In the genomic region with DNA sequence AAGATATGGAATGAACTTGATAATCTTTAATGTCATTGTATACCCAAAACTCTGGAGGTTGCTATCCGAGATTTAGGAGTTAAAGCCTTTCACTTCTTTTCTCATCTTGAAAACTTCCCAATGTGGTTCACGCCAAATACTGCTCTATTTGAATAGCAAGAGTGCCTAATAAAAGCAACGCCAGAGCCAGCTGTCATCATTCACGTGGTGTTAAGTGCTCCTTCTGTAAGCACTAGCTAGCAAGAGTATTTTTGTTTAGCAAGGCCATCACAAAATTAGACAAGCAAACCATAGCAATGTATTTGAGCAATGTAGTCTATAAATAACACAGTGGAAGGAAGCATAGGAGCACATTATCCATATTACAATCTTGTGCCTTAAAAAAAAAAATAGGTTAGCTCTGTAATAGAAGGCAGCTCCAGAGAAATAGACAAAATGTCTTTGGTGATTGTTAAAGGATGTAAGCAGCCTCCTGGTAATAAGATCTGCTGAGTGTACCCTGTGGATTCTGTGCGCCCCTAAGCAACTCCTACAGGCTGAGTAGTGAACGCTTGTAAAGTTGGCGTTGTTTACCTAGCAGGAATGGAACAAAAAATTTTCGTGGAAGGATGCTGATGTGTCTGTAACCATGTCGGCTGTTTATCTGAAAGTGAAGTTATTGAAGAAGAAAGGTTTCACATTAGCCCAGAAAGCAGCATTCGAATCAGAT, we compare ENCODE assay signal across 17 cellular contexts.
DNase-seq lines count a peak whose midpoint lies in the region; ATAC-seq and TF ChIP-seq lines count a peak whose summit lies in the region.
"Had no signal": no experiment of that assay in that cellular context is flagged by ENCODE, and none has a peak within 500 bp of the region (broad histone marks: within the 10 kb centered on the region; RNA-seq: fewer than 3 reads in every experiment).

No MANE protein-coding gene starts in this region.

- H3K4me1 ChIP-seq in thyroid gland: peaks cover 0 to 13% of the 10 kb centered on the region in 2 donors
- H3K4me1 ChIP-seq: BLaER1 treated with 17β-estradiol and CSF1 and Interleukin-3, amounts not matched to agents 10 nM and 100 nM had no signal

- no peaks in the 10 kb centered on the region for H3K4me1 Mint-ChIP-seq in immature natural killer cell
- H3K4me1 Mint-ChIP-seq: activated CD4-positive, alpha-beta memory T cell treated with anti-CD3 and anti-CD28 coated beads, Interleukin-2, amount 10 ng/mL, durations not matched to agents 7 days and 5 days; activated naive CD4-positive, alpha-beta T cell treated with anti-CD3 and anti-CD28 coated beads, Interleukin-2, amount 50 U/mL, for 24 hours; T-cell had no signal

- WGBS in thyroid gland, 2 donors: 30 to 33% methylated on average over 10 of the region's 10 CpGs

- H3K9me3 Mint-ChIP-seq in immature natural killer cell: peaks cover 0 to 32% (median 10%) of the 10 kb centered on the region in 6 donors
- H3K9me3 Mint-ChIP-seq: activated naive CD4-positive, alpha-beta T cell treated with anti-CD3 and anti-CD28 coated beads, Interleukin-2, amount 50 U/mL, for 24 hours had no signal

- no peaks in the 10 kb centered on the region for H3K9me3 ChIP-seq in thyroid gland
- H3K9me3 ChIP-seq: BLaER1 treated with 17β-estradiol and CSF1 and Interleukin-3, amounts not matched to agents 10 nM and 100 nM had no signal

- H3K27ac Mint-ChIP-seq in immature natural killer cell: no peak overlapping the region
- H3K27ac Mint-ChIP-seq: activated CD4-positive, alpha-beta memory T cell treated with anti-CD3 and anti-CD28 coated beads, Interleukin-2, amount 10 ng/mL, durations not matched to agents 7 days and 5 days; activated naive CD4-positive, alpha-beta T cell treated with anti-CD3 and anti-CD28 coated beads, Interleukin-2, amount 50 U/mL, for 24 hours; T-cell had no signal

- DNase-seq in NCI-H524 (lab: John Stamatoyannopoulos, UW) (peak; percentile 2 to 47), NCI-H524 treated with DMSO at 0.1 percent for 48 hours (lab: John Stamatoyannopoulos, UW) (no peak), NCI-H345 treated with DMSO at 0.1 percent for 48 hours (lab: John Stamatoyannopoulos, UW; ENCODE audit: unreplicated experiment) (peak; percentile 38), left cardiac atrium (peak; percentile 26), thyroid gland (peak; percentile 55 to 58), immature natural killer cell (no peak), hepatic stellate cell (ENCODE audit: low spot score) (no peak)
- DNase-seq: activated CD4-positive, alpha-beta memory T cell treated with anti-CD3 and anti-CD28 coated beads, Interleukin-2, amount 10 ng/mL, durations not matched to agents 7 days and 5 days; activated T-cell treated with anti-CD3 and anti-CD28 coated beads, Interleukin-2, amount 50 U/mL, for 48 hours; NCI-H1930; nucleus accumbens; T-cell had no signal

- no peak overlapping the region for H3K4me3 ChIP-seq in thyroid gland (replicated peaks in 1 of 3)
- H3K4me3 ChIP-seq: BLaER1 treated with 17β-estradiol and CSF1 and Interleukin-3, amounts not matched to agents 10 nM and 100 nM; coronary artery had no signal

- TF ChIP-seq POLR2A in thyroid gland (IDR thresholded peaks at IDR 0.05): no peak

- H3K27me3 Mint-ChIP-seq in immature natural killer cell (ENCODE audit: low read depth in 3 of 3): no peaks in the 10 kb centered on the region
- H3K27me3 Mint-ChIP-seq: activated CD4-positive, alpha-beta memory T cell treated with anti-CD3 and anti-CD28 coated beads, Interleukin-2, amount 10 ng/mL, durations not matched to agents 7 days and 5 days; activated naive CD4-positive, alpha-beta T cell treated with anti-CD3 and anti-CD28 coated beads, Interleukin-2, amount 50 U/mL, for 24 hours; T-cell had no signal

- no peaks in the 10 kb centered on the region for H3K36me3 ChIP-seq in thyroid gland
- H3K36me3 ChIP-seq: BLaER1 treated with 17β-estradiol and CSF1 and Interleukin-3, amounts not matched to agents 10 nM and 100 nM had no signal

- no peaks in the 10 kb centered on the region for H3K36me3 Mint-ChIP-seq in immature natural killer cell
- H3K36me3 Mint-ChIP-seq: activated naive CD4-positive, alpha-beta T cell treated with anti-CD3 and anti-CD28 coated beads, Interleukin-2, amount 50 U/mL, for 24 hours; T-cell had no signal

- no peak for TF ChIP-seq CTCF in thyroid gland (IDR thresholded peaks at IDR 0.05)

- ATAC-seq in left cardiac atrium (peak; percentile 83 to 91), GM21737 (IDR thresholded peaks at IDR 0.05; ENCODE audit: unreplicated experiment) (no peak)
- ATAC-seq: left lobe of liver, T-cell had no signal

- no peaks in the 10 kb centered on the region for H3K27me3 ChIP-seq in thyroid gland
- H3K27me3 ChIP-seq: BLaER1 treated with 17β-estradiol and CSF1 and Interleukin-3, amounts not matched to agents 10 nM and 100 nM had no signal

- intact Hi-C loops in left cardiac atrium (cut with DNase I) (no loop called here), thyroid gland (cut with DNase I) (no loop called here)

- H3K27ac ChIP-seq in thyroid gland: no peak overlapping the region
- H3K27ac ChIP-seq: BLaER1 treated with 17β-estradiol and CSF1 and Interleukin-3, amounts not matched to agents 10 nM and 100 nM; coronary artery had no signal

- H3K4me3 Mint-ChIP-seq in immature natural killer cell: no peak overlapping the region
- H3K4me3 Mint-ChIP-seq: activated CD4-positive, alpha-beta memory T cell treated with anti-CD3 and anti-CD28 coated beads, Interleukin-2, amount 10 ng/mL, durations not matched to agents 7 days and 5 days; activated naive CD4-positive, alpha-beta T cell treated with anti-CD3 and anti-CD28 coated beads, Interleukin-2, amount 50 U/mL, for 24 hours; T-cell had no signal

Comparison
In these comparisons a context has a peak if more than half of its experiments do, and no peak if none do; other contexts are left out.
1. DNase-seq: peak in NCI-H524 (2 of 2), NCI-H345 treated with DMSO at 0.1 percent for 48 hours (single experiment), left cardiac atrium (single experiment) and thyroid gland (2 of 2); none in NCI-H524 treated with DMSO at 0.1 percent for 48 hours (single experiment), immature natural killer cell (0 of 3) and hepatic stellate cell (single experiment).